ENCODE assay signal across 12 cellular contexts in the genomic region with DNA sequence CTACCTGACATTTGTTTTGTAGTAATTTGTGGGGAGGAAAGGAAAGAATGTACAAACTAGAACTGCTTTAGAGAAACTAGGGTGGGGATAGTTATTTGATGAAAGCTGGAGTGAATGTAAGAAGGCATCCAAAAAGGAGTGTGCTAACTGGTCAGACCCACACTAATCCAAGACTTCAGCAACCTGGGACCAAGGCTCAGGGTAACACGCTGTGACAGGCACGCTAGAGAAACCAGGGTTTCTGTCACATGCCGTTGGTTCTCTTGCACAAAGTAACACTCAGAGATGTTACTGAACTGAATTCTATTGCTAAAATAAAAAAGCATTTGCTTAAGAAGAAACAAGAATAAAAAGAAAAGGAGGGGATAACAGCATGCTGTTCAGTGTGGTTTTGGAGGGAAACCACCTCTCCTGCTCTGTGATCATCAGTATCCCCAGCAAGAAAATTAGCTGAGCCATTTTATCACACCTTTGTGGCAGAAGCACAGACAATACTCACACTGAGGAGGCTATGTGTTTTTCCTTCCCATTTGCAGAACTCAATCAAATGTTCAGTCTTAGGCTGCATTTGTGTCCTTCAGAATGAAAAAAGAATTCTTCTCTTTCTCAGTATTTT. TPM values are rescaled to one million over a fixed set of nuclear protein-coding genes. Genes with fewer than 3 reads are reported as not detected.
DNase-seq lines count a peak whose midpoint lies in the region; ATAC-seq, FAIRE-seq and TF ChIP-seq lines count a peak whose summit lies in the region.
"Had no signal": no experiment of that assay in that cellular context is flagged by ENCODE, and none has a peak within 500 bp of the region (broad histone marks: within the 10 kb centered on the region; RNA-seq: fewer than 3 reads in every experiment).

No MANE protein-coding gene starts in this region.

- H3K9me3 Mint-ChIP-seq in CD4-positive, alpha-beta memory T cell = no peaks in the 10 kb centered on the region
- peaks cover under 1% of the 10 kb centered on the region for H3K9me3 Mint-ChIP-seq in neural progenitor cell

- H3K4me1 ChIP-seq in CD4-positive, alpha-beta memory T cell (ENCODE audit: insufficient read depth, low read length) = peaks cover 14% of the 10 kb centered on the region
- peaks cover 12% of the 10 kb centered on the region for H3K4me1 ChIP-seq in Karpas-422 (ENCODE audit: low read length)
- peaks cover 0 to 9% of the 10 kb centered on the region in 2 experiments; a peak in 3 of 5 replicates for H3K4me1 ChIP-seq in K562 (replicated peaks in 1 of 2; ENCODE audit: control insufficient read depth in 2 of 2, insufficient read depth in 2 of 2, low read length in 2 of 2)
- peaks cover 58% of the 10 kb centered on the region for H3K4me1 ChIP-seq in neural progenitor cell
- H3K4me1 ChIP-seq: BLaER1 had no signal

- no peaks in the 10 kb centered on the region for H3K36me3 ChIP-seq in CD4-positive, alpha-beta memory T cell (ENCODE audit: insufficient read depth, low read length)
- H3K36me3 ChIP-seq in Karpas-422 (ENCODE audit: insufficient read depth, low read length) = no peaks in the 10 kb centered on the region
- H3K36me3 ChIP-seq in K562 (ENCODE audit: control insufficient read depth, insufficient read depth, low read length) = no peaks in the 10 kb centered on the region
- H3K36me3 ChIP-seq in neural progenitor cell = no peaks in the 10 kb centered on the region
- H3K36me3 ChIP-seq: BLaER1 had no signal

- H3K4me3 ChIP-seq in CD4-positive, alpha-beta memory T cell (ENCODE audit: low read length in 2 of 2) = no peak overlapping the region
- peak overlapping the region; percentile 49; the same call in 1 of the 2 replicates for H3K4me3 ChIP-seq in Karpas-422 (ENCODE audit: low read length)
- H3K4me3 ChIP-seq in K562 = no peak overlapping the region
- no peak overlapping the region for H3K4me3 ChIP-seq in neural progenitor cell
- H3K4me3 ChIP-seq: BLaER1 had no signal

- H3K4me3 Mint-ChIP-seq in CD4-positive, alpha-beta memory T cell = peak overlapping the region in 5 of 8 donors; percentile 81 to 86 (median 81)
- no peak overlapping the region for H3K4me3 Mint-ChIP-seq in neural progenitor cell

- no peaks in the 10 kb centered on the region for H3K9me1 ChIP-seq in K562 (ENCODE audit: control insufficient read depth, insufficient read depth, low read length)

- H3K27me3 ChIP-seq in CD4-positive, alpha-beta memory T cell (ENCODE audit: insufficient read depth, low read length) = no peaks in the 10 kb centered on the region
- H3K27me3 ChIP-seq in Karpas-422 (ENCODE audit: low read length) (no peaks in the 10 kb centered on the region), K562 (ENCODE audit: control insufficient read depth in 2 of 2, insufficient read depth in 2 of 2, low read length in 2 of 2) (peaks cover 0 to 7% of the 10 kb centered on the region in 2 experiments; a peak in 1 of 5 replicates), neural progenitor cell (no peaks in the 10 kb centered on the region)

- H2AFZ ChIP-seq in Karpas-422 (ENCODE audit: low read length) (peak overlapping the region; percentile 42; the same call in 1 of the 2 replicates), K562 (ENCODE audit: low read depth, low read length) (peak overlapping the region; percentile 81; the same call in 1 of the 2 replicates), neural progenitor cell (replicated peaks) (peak overlapping the region; percentile 77)

- no TSS peak for BruUV-seq in K562 (replicated peaks; lab: Mats Ljungman, UMichigan)

- FAIRE-seq in K562 (lab: Jason Lieb, UNC) = no peak
- FAIRE-seq in HTR-8/SVneo (lab: Jason Lieb, UNC) = no peak

- H3K27ac ChIP-seq in CD4-positive, alpha-beta memory T cell (ENCODE audit: low read depth, low read length) = no peak overlapping the region
- H3K27ac ChIP-seq in Karpas-422 (ENCODE audit: low read length) = no peak overlapping the region
- H3K27ac ChIP-seq in K562 (ENCODE audit: extremely low read depth, low read depth, low read length) = no peak overlapping the region
- no peak overlapping the region for H3K27ac ChIP-seq in neural progenitor cell
- H3K27ac ChIP-seq: BLaER1, dorsolateral prefrontal cortex, KMS-11, RWPE1 had no signal

- H3K4me1 Mint-ChIP-seq in CD4-positive, alpha-beta memory T cell = peaks cover 12 to 19% (median 14%) of the 10 kb centered on the region in 4 donors
- peaks cover 11% of the 10 kb centered on the region for H3K4me1 Mint-ChIP-seq in neural progenitor cell

- H3K9me2 ChIP-seq in Karpas-422 (replicated peaks; ENCODE audit: insufficient read depth, low read length) = no peaks in the 10 kb centered on the region

- H3K79me2 ChIP-seq in Karpas-422 (ENCODE audit: low read length) (no peaks in the 10 kb centered on the region), K562 (ENCODE audit: control insufficient read depth, insufficient read depth, low read length) (no peaks in the 10 kb centered on the region), neural progenitor cell (ENCODE audit: low read depth) (no peaks in the 10 kb centered on the region)

- DNase-seq in CD4-positive, alpha-beta memory T cell = no peak
- DNase-seq in Karpas-422 = no peak
- DNase-seq in K562 (ENCODE audit: extremely low read depth in 1 of 4, low spot score in 3 of 4) = no peak
- DNase-seq in neural progenitor cell (ENCODE audit: low spot score) = no peak
- DNase-seq in NK-92 (lab: John Stamatoyannopoulos, UW; ENCODE audit: unreplicated experiment) = no peak
- no peak for DNase-seq in AG20443 (ENCODE audit: low spot score)
- no peak for DNase-seq in HTR-8/SVneo (ENCODE audit: insufficient read length, low spot score)

- H3K4me2 ChIP-seq in Karpas-422 (ENCODE audit: low read depth, low read length, poor library complexity, severe bottlenecking) (peak overlapping the region; percentile 57), K562 (ENCODE audit: insufficient read depth, low read length) (no peak overlapping the region), neural progenitor cell (peak overlapping the region; percentile 36)
- H3K4me2 ChIP-seq: KMS-11 had no signal

- TF ChIP-seq POLR2A in K562 (conservative IDR thresholded peaks at IDR 0.05) = no peak

- in situ Hi-C loops in K562 (cut with MboI) = loop anchor here (10.0 to 25.0 kb wide), 3 partner anchors 91 to 619 kb away; no protein-coding TSS in a partner anchor

- TF ChIP-seq CTCF in K562 (IDR thresholded peaks at IDR 0.05 in 2 of 3, conservative IDR thresholded peaks at IDR 0.05 in 1 of 3; ENCODE audit: insufficient read depth in 2 of 3, low read depth in 1 of 3, low read length in 3 of 3) (no peak), neural progenitor cell (IDR thresholded peaks at IDR 0.05) (no peak)

- no peaks in the 10 kb centered on the region for H3K36me3 Mint-ChIP-seq in CD4-positive, alpha-beta memory T cell
- H3K36me3 Mint-ChIP-seq in neural progenitor cell = peaks cover 7% of the 10 kb centered on the region

- H3K27ac Mint-ChIP-seq in CD4-positive, alpha-beta memory T cell = peak overlapping the region in 3 of 7 donors; percentile 29 to 53 (median 31)
- no peak overlapping the region for H3K27ac Mint-ChIP-seq in neural progenitor cell

- no peak for TF ChIP-seq RAD21 in K562 (CRISPR knock-in tag; conservative IDR thresholded peaks at IDR 0.05 in 1 of 2, IDR thresholded peaks at IDR 0.05 in 1 of 2)

- no peaks in the 10 kb centered on the region for H3K9me3 ChIP-seq in CD4-positive, alpha-beta memory T cell (ENCODE audit: control insufficient read depth in 1 of 2, low read length in 2 of 2)
- no peaks in the 10 kb centered on the region for H3K9me3 ChIP-seq in Karpas-422 (ENCODE audit: low read length)
- no peaks in the 10 kb centered on the region for H3K9me3 ChIP-seq in K562 (replicated peaks; ENCODE audit: control insufficient read depth, insufficient read depth, low read depth, low read length)
- no peaks in the 10 kb centered on the region for H3K9me3 ChIP-seq in neural progenitor cell (ENCODE audit: low read depth)
- H3K9me3 ChIP-seq: BLaER1 had no signal

- TF ChIP-seq EP300 in K562 (IDR thresholded peaks at IDR 0.05; ENCODE audit: low read length) = no peak

- H3F3A ChIP-seq in neural progenitor cell (ENCODE audit: low read depth) = peaks cover 17% of the 10 kb centered on the region

- POLR2A ChIA-PET in CD4-positive, alpha-beta memory T cell (lab: Charles Lee; ENCODE audit: partially characterized antibody) = interaction anchor here (1.0 to 1.9 kb wide), 5 partner anchors 9 to 335 kb away, joined by 3 to 8 read pairs (median 5); no protein-coding TSS in a partner anchor
- POLR2A ChIA-PET in K562 (lab: Yijun Ruan, JAX) = no interaction called here

- peaks cover 5% of the 10 kb centered on the region in 2 donors for H3K27me3 Mint-ChIP-seq in CD4-positive, alpha-beta memory T cell
- peaks cover 3% of the 10 kb centered on the region for H3K27me3 Mint-ChIP-seq in neural progenitor cell (ENCODE audit: insufficient read depth, low read depth)

- H3K9ac ChIP-seq in Karpas-422 (ENCODE audit: low read length) (no peak overlapping the region), K562 (ENCODE audit: insufficient read depth in 1 of 2, low read depth in 2 of 2, low read length in 2 of 2) (no peak overlapping the region), neural progenitor cell (no peak overlapping the region)
- H3K9ac ChIP-seq: BLaER1, KMS-11 had no signal

- WGBS in K562 (ENCODE audit: insufficient coverage, low coverage, missing lambda C conversion rate) = 22% methylated on average over 3 of the region's 3 CpGs

- intact Hi-C loops in CD4-positive, alpha-beta memory T cell (cut with micrococcal nuclease) = loop anchor here (1.0 to 5.0 kb wide), 6 partner anchors 87 to 408 kb away; no protein-coding TSS in a partner anchor
- intact Hi-C loops in K562 (cut with micrococcal nuclease) = loop anchor here (1.0 to 10.0 kb wide), 6 partner anchors 51 to 644 kb away; no protein-coding TSS in a partner anchor

- ATAC-seq in K562 = no peak
- ATAC-seq in HG03439 (IDR thresholded peaks at IDR 0.05; ENCODE audit: unreplicated experiment) = no peak

- H4K20me1 ChIP-seq in Karpas-422 (ENCODE audit: insufficient read depth, low read depth, low read length) (no peaks in the 10 kb centered on the region), K562 (replicated peaks; ENCODE audit: control insufficient read depth, insufficient read depth, low read length) (no peaks in the 10 kb centered on the region), neural progenitor cell (ENCODE audit: low read depth) (no peaks in the 10 kb centered on the region)
- H4K20me1 ChIP-seq: BLaER1 had no signal

- CTCF ChIA-PET in CD4-positive, alpha-beta memory T cell (lab: Charles Lee; ENCODE audit: partially characterized antibody) = interaction anchor here (0.8 to 8.0 kb wide), 32 partner anchors 9 to 649 kb away, joined by 3 to 122 read pairs (median 6); a partner anchor contains a TSS
- CTCF ChIA-PET in K562 (lab: Yijun Ruan, JAX; ENCODE audit: low intra/inter-chr PET ratio) = interaction anchor here (1.0 to 1.2 kb wide), 3 partner anchors 61 to 336 kb away, joined by 3 to 4 read pairs (median 3); no protein-coding TSS in a partner anchor

RNA-seq across cellular contexts. Expression of a gene that starts 2.8 kb away (rescaled TPM):
- not detected for total RNA-seq in CD4-positive, alpha-beta memory T cell
- polyA plus RNA-seq in CD4-positive, alpha-beta memory T cell = under 1 TPM; 0.02 TPM
- 0.11 TPM in 1 of 2 replicates, not detected in the other for total RNA-seq in Karpas-422 (2014; rRNA removed; shearing (Covaris generic); ENCODE audit: low replicate concordance)
- total RNA-seq in K562 (2011; cell fraction: chromatin; rRNA removed; ENCODE audit: low replicate concordance) = 0.56 TPM in 1 of 2 replicates, not detected in the other
- 0.39 TPM in 1 of 2 replicates, not detected in the other for total RNA-seq in K562 (2011; cell fraction: nucleolus; rRNA removed)
- total RNA-seq in K562 (2011; cell fraction: nucleoplasm; rRNA removed) = 0.44 and 0.69 TPM in 2 replicates
- 0.59 and 0.61 TPM in 2 replicates for total RNA-seq in K562 (2014; rRNA removed)
- 0.69 and 1.5 TPM in 2 replicates for total RNA-seq in K562 (2014; rRNA removed; fragmentation: Illumina TruSeq; extraction: Trizol)
- 1.5 and 1.6 TPM in 2 replicates for total RNA-seq in K562 (2015; rRNA removed; fragmentation: Illumina TruSeq; extraction: Trizol)
- 1.4 and 2.2 TPM in 2 replicates for total RNA-seq in K562 (2021)
- 0.12 and 0.17 TPM in 2 replicates for polyA plus RNA-seq in K562 (2011; rRNA removed)
- 0.10 TPM in 1 of 2 replicates, not detected in the other for polyA plus RNA-seq in K562 (2011; cell fraction: cytosol; rRNA removed)
- polyA plus RNA-seq in K562 (2011; cell fraction: nucleus; rRNA removed) = 0.20 and 0.48 TPM in 2 replicates
- 2.2 and 5.9 TPM in 2 replicates for polyA plus RNA-seq in K562 (2012)
- polyA plus RNA-seq in K562 (2014; fragmentation: Illumina TruSeq; extraction: Trizol) = 0.40 and 1.4 TPM in 2 replicates
- 1 to 10 TPM in 1 of 2 experiments, under 1 TPM in 1; 0.73 to 2.0 TPM for polyA plus RNA-seq in K562 (2014; fragmentation: Nextera tagmentation; extraction: Ambion mirVana)
- polyA plus RNA-seq in K562 (2014; rRNA removed) = 0.19 and 1.1 TPM in 2 replicates
- 0.25 TPM in 1 of 2 replicates, not detected in the other for polyA minus RNA-seq in K562 (2011; rRNA and poly(A)+ RNA removed)
- polyA minus RNA-seq in K562 (2011; cell fraction: cytosol; rRNA and poly(A)+ RNA removed) = not detected in 2 replicates
- polyA minus RNA-seq in K562 (2011; cell fraction: nucleus; rRNA and poly(A)+ RNA removed) = 0.13 and 0.22 TPM in 2 replicates
- total RNA-seq in neural progenitor cell (ENCODE audit: low replicate concordance) = 14.7 and 21.5 TPM in 2 replicates
